20 cellular contexts compared by ENCODE assay signal in genomic region chr4:145716661-145717200, GRCh38. TPM values are rescaled to one million over a fixed set of nuclear protein-coding genes. Genes with fewer than 3 reads are reported as not detected.
A peak's percentile ranks its signal among the peaks of the same experiment; 100 is the strongest.
DNase-seq lines count a peak whose midpoint lies in the region; ATAC-seq, FAIRE-seq and TF ChIP-seq lines count a peak whose summit lies in the region.
"Had no signal": no experiment of that assay in that cellular context is flagged by ENCODE, and none has a peak within 500 bp of the region (broad histone marks: within the 10 kb centered on the region; RNA-seq: fewer than 3 reads in every experiment).

No MANE protein-coding gene starts in this region.

- H3K27me3 Mint-ChIP-seq in astrocyte (ENCODE audit: low read depth, unreplicated experiment) (no peaks in the 10 kb centered on the region), type B pancreatic cell (no peaks in the 10 kb centered on the region)

- no peaks in the 10 kb centered on the region for H4K20me1 ChIP-seq in astrocyte (ENCODE audit: insufficient read depth, low read length)
- no peaks in the 10 kb centered on the region for H4K20me1 ChIP-seq in keratinocyte (ENCODE audit: control insufficient read depth, extremely low read depth, insufficient read depth, low read length)

- FAIRE-seq in astrocyte (lab: Jason Lieb, UNC) = peak; percentile 13
- peak; percentile 67 for FAIRE-seq in keratinocyte (lab: Jason Lieb, UNC)
- no peak for FAIRE-seq in urothelium cell line (lab: Jason Lieb, UNC)

- no peak overlapping the region for H3K4me3 ChIP-seq in astrocyte (ENCODE audit: insufficient read depth, low read depth, low read length)
- no peak overlapping the region for H3K4me3 ChIP-seq in keratinocyte (ENCODE audit: control insufficient read depth in 2 of 3, extremely low read depth in 1 of 3, insufficient read depth in 2 of 3, low read depth in 1 of 3, low read length in 3 of 3)
- H3K4me3 ChIP-seq: Peyer's patch had no signal

- peaks cover 9% of the 10 kb centered on the region for H3K4me1 Mint-ChIP-seq in astrocyte (ENCODE audit: low read depth, unreplicated experiment)
- H3K4me1 Mint-ChIP-seq in type B pancreatic cell (ENCODE audit: unreplicated experiment) = peaks cover 24% of the 10 kb centered on the region

- dilution Hi-C loops in keratinocyte (cut with MboI; ENCODE audit: extremely low pct_ligation_motif_present, low sequenced_read_pairs) = no loop called here

- H3K27ac ChIP-seq in astrocyte (ENCODE audit: low read depth, low read length) (no peak overlapping the region), keratinocyte (ENCODE audit: control insufficient read depth, insufficient read depth, low read length) (no peak overlapping the region)
- H3K27ac ChIP-seq: 22Rv1, C4-2B, HL-60, Peyer's patch had no signal

- H3K9ac ChIP-seq in astrocyte (ENCODE audit: low read length) (no peak overlapping the region), keratinocyte (ENCODE audit: control insufficient read depth, extremely low read depth, insufficient read depth, low read length) (no peak overlapping the region)

- H3K79me2 ChIP-seq in astrocyte (ENCODE audit: insufficient read depth, low read length) = no peaks in the 10 kb centered on the region
- no peaks in the 10 kb centered on the region for H3K79me2 ChIP-seq in keratinocyte (ENCODE audit: control insufficient read depth, insufficient read depth, low read length)

- H3K27me3 ChIP-seq in astrocyte (ENCODE audit: insufficient read depth, low read length) = no peaks in the 10 kb centered on the region
- no peaks in the 10 kb centered on the region for H3K27me3 ChIP-seq in keratinocyte (ENCODE audit: control insufficient read depth, extremely low read depth, insufficient read depth, low read length)
- H3K27me3 ChIP-seq: Peyer's patch had no signal

- H3K4me1 ChIP-seq in astrocyte (ENCODE audit: insufficient read depth, low read length) (no peaks in the 10 kb centered on the region), keratinocyte (ENCODE audit: control insufficient read depth, extremely low read depth, insufficient read depth, low read length) (peaks cover 11% of the 10 kb centered on the region)
- H3K4me1 ChIP-seq: Peyer's patch had no signal

- H3K9me3 Mint-ChIP-seq in astrocyte (ENCODE audit: unreplicated experiment) (no peaks in the 10 kb centered on the region), type B pancreatic cell (peaks cover 4% of the 10 kb centered on the region)

- no peaks in the 10 kb centered on the region for H3K36me3 Mint-ChIP-seq in astrocyte (ENCODE audit: low read depth, unreplicated experiment)
- no peaks in the 10 kb centered on the region for H3K36me3 Mint-ChIP-seq in type B pancreatic cell

- H3K27ac Mint-ChIP-seq in astrocyte (ENCODE audit: unreplicated experiment) (peak overlapping the region; percentile 49), type B pancreatic cell (no peak overlapping the region)

- H3K36me3 ChIP-seq in astrocyte (ENCODE audit: insufficient read depth, low read length) = no peaks in the 10 kb centered on the region
- H3K36me3 ChIP-seq in keratinocyte (ENCODE audit: control insufficient read depth in 2 of 2, extremely low read depth in 1 of 2, insufficient read depth in 2 of 2, low read length in 2 of 2) = no peaks in the 10 kb centered on the region
- H3K36me3 ChIP-seq: Peyer's patch had no signal

- H3K4me2 ChIP-seq in astrocyte (ENCODE audit: low read length) (no peak overlapping the region), keratinocyte (ENCODE audit: control insufficient read depth, extremely low read depth, insufficient read depth, low read depth, low read length) (peak overlapping the region; percentile 47)

- H3K9me3 ChIP-seq in astrocyte (ENCODE audit: insufficient read depth, low read depth, low read length) = no peaks in the 10 kb centered on the region
- H3K9me3 ChIP-seq in keratinocyte (ENCODE audit: control insufficient read depth, low read depth, low read length) = no peaks in the 10 kb centered on the region
- H3K9me3 ChIP-seq: Peyer's patch had no signal

- no peak for ATAC-seq in HG03342 (IDR thresholded peaks at IDR 0.05; ENCODE audit: unreplicated experiment)

- no peaks in the 10 kb centered on the region for H3K9me1 ChIP-seq in keratinocyte (ENCODE audit: control insufficient read depth, extremely low read depth, insufficient read depth, low read length)

- no peak overlapping the region for H2AFZ ChIP-seq in astrocyte (ENCODE audit: low read depth, low read length)
- H2AFZ ChIP-seq in keratinocyte (ENCODE audit: control insufficient read depth, low read length) = no peak overlapping the region

- no peak for TF ChIP-seq CTCF in astrocyte (IDR thresholded peaks at IDR 0.05; ENCODE audit: insufficient read depth, low read depth, low read length)
- no peak for TF ChIP-seq CTCF in keratinocyte (optimal IDR thresholded peaks at IDR 0.05 in 1 of 3, IDR thresholded peaks at IDR 0.05 in 1 of 3, conservative IDR thresholded peaks at IDR 0.05 in 1 of 3; ENCODE audit: extremely low read depth in 1 of 3, insufficient read depth in 2 of 3, low read length in 3 of 3)
- no peak for TF ChIP-seq CTCF in type B pancreatic cell (conservative IDR thresholded peaks at IDR 0.05)

- no peak overlapping the region for H3K4me3 Mint-ChIP-seq in astrocyte (ENCODE audit: unreplicated experiment)
- H3K4me3 Mint-ChIP-seq in type B pancreatic cell = peak overlapping the region; percentile 21
- H3K4me3 Mint-ChIP-seq: H9 had no signal

- peak; percentile 6 for DNase-seq in NCI-H2171 treated with DMSO at 0.1 percent for 48 hours (lab: John Stamatoyannopoulos, UW)
- no peak for DNase-seq in NCI-H2171 (lab: John Stamatoyannopoulos, UW)
- DNase-seq in astrocyte (ENCODE audit: low read depth) = no peak
- no peak for DNase-seq in keratinocyte (ENCODE audit: low read depth, low spot score)
- no peak for DNase-seq in type B pancreatic cell (ENCODE audit: extremely low spot score, unreplicated experiment)
- DNase-seq in urothelium cell line (ENCODE audit: low spot score) = no peak
- DNase-seq in activated naive CD4-positive, alpha-beta T cell (lab: John Stamatoyannopoulos, UW) = no peak
- DNase-seq: AML-193, DMS79 treated with DMSO at 0.1 percent for 48 hours, H9, Kasumi-1, NCI-H1694 treated with DMSO at 0.1 percent for 48 hours, NCI-H2107, NCI-H526 treated with DMSO at 0.1 percent for 48 hours, Peyer's patch had no signal

RNA-seq across cellular contexts. Expression of gene C4orf51, which starts 36.8 kb away (rescaled TPM):
- total RNA-seq in astrocyte (not detected in 2 replicates), type B pancreatic cell (ENCODE audit: low replicate concordance) (not detected in 2 replicates)
- polyA plus RNA-seq in keratinocyte = not detected in 3 replicates
- not detected for polyA plus RNA-seq in keratinocyte (2011; ENCODE audit: low read depth)
- not detected in 2 replicates for polyA plus RNA-seq in keratinocyte (2011; cell fraction: cytosol; rRNA removed)
- polyA plus RNA-seq in keratinocyte (2011; cell fraction: nucleus; rRNA removed) = not detected in 2 replicates
- not detected in 2 replicates for polyA plus RNA-seq in keratinocyte (2012; ENCODE audit: low replicate concordance)
- polyA minus RNA-seq in keratinocyte = not detected in 3 replicates
- polyA minus RNA-seq in keratinocyte (2011; cell fraction: cytosol; rRNA and poly(A)+ RNA removed) = not detected
- not detected in 2 replicates for polyA minus RNA-seq in keratinocyte (2011; cell fraction: nucleus; rRNA and poly(A)+ RNA removed)
- total RNA-seq: Peyer's patch, SK-MEL-5 had no signal
